In the genomic region with DNA sequence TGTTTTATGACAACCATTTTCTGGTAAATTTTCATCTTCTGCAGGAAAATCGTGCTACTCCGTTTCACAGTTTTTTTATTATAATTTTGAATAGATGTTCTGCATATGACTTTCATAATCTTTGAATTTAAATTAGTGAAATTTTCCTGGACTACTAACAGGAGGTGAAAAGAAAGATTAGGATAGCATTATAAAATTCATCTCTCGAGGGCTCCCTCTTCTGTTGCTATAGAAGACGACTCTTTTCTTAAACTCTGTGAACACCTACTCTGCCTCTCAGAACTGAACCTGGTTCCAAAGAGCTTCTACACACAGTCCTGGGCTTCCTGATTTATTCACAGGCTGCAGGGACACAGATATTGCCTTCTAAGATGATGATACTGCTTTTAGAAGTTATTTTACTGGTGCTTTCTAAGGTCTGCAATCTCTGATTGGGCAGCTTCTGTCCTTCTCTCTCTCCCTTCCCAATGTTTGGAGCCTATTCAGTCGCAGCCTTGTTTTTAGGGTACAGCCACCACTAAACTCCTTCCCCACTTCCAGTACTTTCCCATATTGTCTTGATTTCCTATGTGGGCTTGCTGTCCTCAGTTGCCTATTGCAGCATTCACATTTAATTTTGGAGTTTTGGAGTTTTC, we compare ENCODE assay signal across 13 cellular contexts. TPM values are rescaled to one million over a fixed set of nuclear protein-coding genes. Genes with fewer than 3 reads are reported as not detected.
DNase-seq lines count a peak whose midpoint lies in the region; ATAC-seq and TF ChIP-seq lines count a peak whose summit lies in the region.
"Had no signal": no experiment of that assay in that cellular context is flagged by ENCODE, and none has a peak within 500 bp of the region (broad histone marks: within the 10 kb centered on the region; RNA-seq: fewer than 3 reads in every experiment).

No MANE protein-coding gene starts in this region.

- no peaks in the 10 kb centered on the region for H3K4me1 ChIP-seq in BE2C
- H3K4me1 ChIP-seq: suprapubic skin had no signal

- POLR2A ChIA-PET in HEK293T (lab: Yijun Ruan, JAX): interaction anchor here (1.0 to 1.3 kb wide), 2 partner anchors 10 to 26 kb away, joined by 3 to 11 read pairs; partner anchors contain the start of genes HMGB2 and SAP30

- H3K27me3 ChIP-seq in BE2C (no peaks in the 10 kb centered on the region), WERI-Rb-1 (ENCODE audit: insufficient read depth, low read depth, severe bottlenecking) (peaks cover 9% of the 10 kb centered on the region)
- H3K27me3 ChIP-seq: suprapubic skin had no signal

- H3K9me3 ChIP-seq in BE2C: no peaks in the 10 kb centered on the region; the same call in 1 of the 2 replicates
- H3K9me3 ChIP-seq in WERI-Rb-1 (ENCODE audit: severe bottlenecking): no peaks in the 10 kb centered on the region
- H3K9me3 ChIP-seq: suprapubic skin had no signal

- DNase-seq in BE2C: no peak
- DNase-seq in HEK293T (ENCODE audit: extremely low spot score): peak; percentile 14
- DNase-seq in WERI-Rb-1: no peak
- no peak for DNase-seq in left lobe of liver (ENCODE audit: low spot score)
- no peak for DNase-seq in stimulated activated naive CD8-positive, alpha-beta T cell treated with anti-CD3 and anti-CD28 coated beads, Interleukin-15, amount 100 ng/mL, for 72 hours
- DNase-seq in DMS114 treated with DMSO at 0.1 percent for 48 hours (lab: John Stamatoyannopoulos, UW; ENCODE audit: unreplicated experiment): no peak
- DNase-seq in hepatic stellate cell (ENCODE audit: low spot score): no peak
- DNase-seq: activated T-cell treated with anti-CD3 and anti-CD28 coated beads, Interleukin-2, amount 50 U/mL, for 4 hours; foreskin melanocyte; retina; RPMI8226 had no signal

- no peaks in the 10 kb centered on the region for H3K9me3 Mint-ChIP-seq in stimulated activated naive CD8-positive, alpha-beta T cell treated with anti-CD3 and anti-CD28 coated beads, Interleukin-15, amount 100 ng/mL, for 72 hours
- H3K9me3 Mint-ChIP-seq: activated T-cell treated with anti-CD3 and anti-CD28 coated beads, Interleukin-2, amount 50 U/mL, for 4 hours had no signal

- TF ChIP-seq CTCF in BE2C (IDR thresholded peaks at IDR 0.05; ENCODE audit: low read depth, low read length): peak; percentile 48
- TF ChIP-seq CTCF in WERI-Rb-1 (IDR thresholded peaks at IDR 0.05; ENCODE audit: low read depth, low read length): peak; percentile 46; the same call in 1 of the 2 replicates

- no peak overlapping the region for H3K27ac Mint-ChIP-seq in stimulated activated naive CD8-positive, alpha-beta T cell treated with anti-CD3 and anti-CD28 coated beads, Interleukin-15, amount 100 ng/mL, for 72 hours

- H3K4me3 ChIP-seq in BE2C (ENCODE audit: low read depth, low read length) (no peak overlapping the region), WERI-Rb-1 (ENCODE audit: low read depth, low read length) (no peak overlapping the region)
- H3K4me3 ChIP-seq: suprapubic skin had no signal

- ATAC-seq in left lobe of liver (peak; percentile 66), HG02759 (IDR thresholded peaks at IDR 0.05; ENCODE audit: unreplicated experiment) (no peak)
- no peak for ATAC-seq in stimulated activated naive CD8-positive, alpha-beta T cell treated with anti-CD3 and anti-CD28 coated beads, Interleukin-15, amount 100 ng/mL, for 72 hours
- ATAC-seq: activated T-cell treated with anti-CD3 and anti-CD28 coated beads, Interleukin-2, amount 50 U/mL, for 4 hours had no signal

- H3K27ac ChIP-seq in WERI-Rb-1: no peak overlapping the region
- H3K27ac ChIP-seq: suprapubic skin had no signal

- no peak overlapping the region for H3K4me3 Mint-ChIP-seq in stimulated activated naive CD8-positive, alpha-beta T cell treated with anti-CD3 and anti-CD28 coated beads, Interleukin-15, amount 100 ng/mL, for 72 hours
- H3K4me3 Mint-ChIP-seq: activated T-cell treated with anti-CD3 and anti-CD28 coated beads, Interleukin-2, amount 50 U/mL, for 4 hours had no signal

- CTCF ChIA-PET in HEK293T (lab: Yijun Ruan, JAX): interaction anchor here (0.6 to 1.2 kb wide), 4 partner anchors 9 to 347 kb away, joined by 3 to 5 read pairs (median 3); no protein-coding TSS in a partner anchor

- H3K36me3 ChIP-seq in BE2C (no peaks in the 10 kb centered on the region), WERI-Rb-1 (no peaks in the 10 kb centered on the region)
- H3K36me3 ChIP-seq: suprapubic skin had no signal

- peaks cover 5% of the 10 kb centered on the region for H3K27me3 Mint-ChIP-seq in stimulated activated naive CD8-positive, alpha-beta T cell treated with anti-CD3 and anti-CD28 coated beads, Interleukin-15, amount 100 ng/mL, for 72 hours

- peaks cover 7% of the 10 kb centered on the region for H3K4me1 Mint-ChIP-seq in stimulated activated naive CD8-positive, alpha-beta T cell treated with anti-CD3 and anti-CD28 coated beads, Interleukin-15, amount 100 ng/mL, for 72 hours

TF ChIP-seq in HEK293T, 16 proteins besides CTCF, POLR2A, EP300 and RAD21:
- TF ChIP-seq SUZ12 (IDR thresholded peaks at IDR 0.05): no peak
- no peak for TF ChIP-seq L3MBTL2 (conservative IDR thresholded peaks at IDR 0.05)
- no peak for TF ChIP-seq BHLHE40 (IDR thresholded peaks at IDR 0.05; ENCODE audit: borderline replicate concordance)
- no peak for TF ChIP-seq TARDBP (IDR thresholded peaks at IDR 0.05)
- TF ChIP-seq FOXM1 (IDR thresholded peaks at IDR 0.05; ENCODE audit: borderline replicate concordance): no peak
- TF ChIP-seq FOXK2 (IDR thresholded peaks at IDR 0.05): no peak
- TF ChIP-seq PKNOX1 (IDR thresholded peaks at IDR 0.05): no peak
- no peak for TF ChIP-seq ARNT (IDR thresholded peaks at IDR 0.05)
- TF ChIP-seq FOXA1 (IDR thresholded peaks at IDR 0.05): no peak
- TF ChIP-seq ELF4 (IDR thresholded peaks at IDR 0.05): no peak
- TF ChIP-seq CTBP1 (IDR thresholded peaks at IDR 0.05; ENCODE audit: borderline replicate concordance): no peak
- no peak for TF ChIP-seq HDGF (IDR thresholded peaks at IDR 0.05; ENCODE audit: borderline replicate concordance)

RNA-seq across cellular contexts. Expression of gene SAP30, which starts 10.1 kb away (rescaled TPM):
- polyA plus RNA-seq in BE2C (2012; ENCODE audit: insufficient read depth, insufficient read length, low read depth): 15.7 TPM
- 3.8 TPM for total RNA-seq in left lobe of liver

RNA-seq across cellular contexts. Expression of gene HMGB2, which starts 26.5 kb away (rescaled TPM):
- 86.8 TPM for polyA plus RNA-seq in BE2C (2012; ENCODE audit: insufficient read depth, insufficient read length, low read depth)
- total RNA-seq in left lobe of liver: 4.8 TPM

RNA-seq across cellular contexts. Expression of gene SCRG1, which starts 38.2 kb away (rescaled TPM):
- 0.12 TPM for polyA plus RNA-seq in BE2C (2012; ENCODE audit: insufficient read depth, insufficient read length, low read depth)
- not detected for total RNA-seq in left lobe of liver
- total RNA-seq: activated T-cell treated with anti-CD3 and anti-CD28 coated beads, Interleukin-2, amount 50 U/mL, for 4 hours had no signal
